Comparison of ENCODE assay signal across 24 cellular contexts in the genomic region with DNA sequence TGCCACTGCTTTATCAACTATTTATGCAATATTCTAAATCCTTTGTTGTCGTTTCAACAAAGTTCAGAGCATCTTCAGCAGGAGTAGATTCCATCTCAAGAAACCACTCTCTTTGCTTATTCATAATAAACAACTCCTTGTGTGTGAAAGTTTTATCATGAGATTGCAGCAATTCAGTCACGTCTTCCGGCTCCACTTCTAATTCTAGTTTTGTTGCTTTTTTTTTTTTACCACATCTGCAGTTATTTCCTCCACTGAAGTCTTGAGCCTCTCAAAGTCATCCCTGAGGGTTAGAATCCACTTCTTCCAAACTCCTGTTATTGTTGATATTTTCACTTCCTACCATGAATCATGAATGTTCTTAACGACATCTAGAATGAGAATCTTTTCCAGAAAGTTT. TPM values are rescaled to one million over a fixed set of nuclear protein-coding genes. Genes with fewer than 3 reads are reported as not detected.
A peak's percentile ranks its signal among the peaks of the same experiment; 100 is the strongest.
DNase-seq lines count a peak whose midpoint lies in the region; ATAC-seq and TF ChIP-seq lines count a peak whose summit lies in the region.
"Had no signal": no experiment of that assay in that cellular context is flagged by ENCODE, and none has a peak within 500 bp of the region (broad histone marks: within the 10 kb centered on the region; RNA-seq: fewer than 3 reads in every experiment).

No MANE protein-coding gene starts in this region.

- H3K4me3 Mint-ChIP-seq in activated CD4-positive, alpha-beta T cell treated with anti-CD3 and anti-CD28 coated beads, Interleukin-2, amount 10 ng/mL, durations not matched to agents 7 days and 5 days: no peak overlapping the region
- H3K4me3 Mint-ChIP-seq in progenitor cell of endocrine pancreas (ENCODE audit: low read depth): peak overlapping the region; percentile 10
- no peak overlapping the region for H3K4me3 Mint-ChIP-seq in activated CD8-positive, alpha-beta T cell treated with anti-CD3 and anti-CD28 coated beads for 36 hours
- H3K4me3 Mint-ChIP-seq: CD8-positive, alpha-beta T cell had no signal

- H3K9me3 ChIP-seq in Panc1 (ENCODE audit: control insufficient read depth, insufficient read depth, low read depth, low read length): peaks cover 18% of the 10 kb centered on the region; the same call in 1 of the 2 replicates
- H3K9me3 ChIP-seq: Caco-2, SJCRH30 had no signal

- CTCF ChIA-PET in activated CD4-positive, alpha-beta T cell treated with anti-CD3 and anti-CD28 coated beads, Interleukin-2, amount 10 ng/mL, durations not matched to agents 7 days and 5 days (lab: Charles Lee): interaction anchor here (1.0 to 1.2 kb wide), 2 partner anchors 18 to 19 kb away, joined by 3 to 4 read pairs; no protein-coding TSS in a partner anchor
- CTCF ChIA-PET in Panc1 (lab: Charles Lee): no interaction called here
- CTCF ChIA-PET in activated CD8-positive, alpha-beta T cell treated with anti-CD3 and anti-CD28 coated beads for 36 hours (lab: Charles Lee): no interaction called here

- POLR2A ChIA-PET in activated CD4-positive, alpha-beta T cell treated with anti-CD3 and anti-CD28 coated beads, Interleukin-2, amount 10 ng/mL, durations not matched to agents 7 days and 5 days (lab: Charles Lee): no interaction called here
- POLR2A ChIA-PET in Panc1 (lab: Charles Lee): no interaction called here
- POLR2A ChIA-PET in activated CD8-positive, alpha-beta T cell treated with anti-CD3 and anti-CD28 coated beads for 36 hours (lab: Charles Lee): no interaction called here

- peaks cover 2% of the 10 kb centered on the region for H3K36me3 Mint-ChIP-seq in activated CD4-positive, alpha-beta T cell treated with anti-CD3 and anti-CD28 coated beads, Interleukin-2, amount 10 ng/mL, durations not matched to agents 7 days and 5 days (ENCODE audit: low read depth)
- H3K36me3 Mint-ChIP-seq in progenitor cell of endocrine pancreas (ENCODE audit: insufficient read depth): no peaks in the 10 kb centered on the region
- no peaks in the 10 kb centered on the region for H3K36me3 Mint-ChIP-seq in activated CD8-positive, alpha-beta T cell treated with anti-CD3 and anti-CD28 coated beads for 36 hours (ENCODE audit: low read depth)
- H3K36me3 Mint-ChIP-seq: CD8-positive, alpha-beta T cell had no signal

- H3K4me1 ChIP-seq in Panc1 (ENCODE audit: control insufficient read depth, insufficient read depth, low read length): peaks cover 39% of the 10 kb centered on the region

- no peaks in the 10 kb centered on the region for H3K27me3 ChIP-seq in Panc1 (ENCODE audit: control insufficient read depth, insufficient read depth, low read length)
- H3K27me3 ChIP-seq: SJCRH30 had no signal

- no peaks in the 10 kb centered on the region for H3K27me3 Mint-ChIP-seq in activated CD4-positive, alpha-beta T cell treated with anti-CD3 and anti-CD28 coated beads, Interleukin-2, amount 10 ng/mL, durations not matched to agents 7 days and 5 days
- H3K27me3 Mint-ChIP-seq in progenitor cell of endocrine pancreas: no peaks in the 10 kb centered on the region
- no peaks in the 10 kb centered on the region for H3K27me3 Mint-ChIP-seq in activated CD8-positive, alpha-beta T cell treated with anti-CD3 and anti-CD28 coated beads for 36 hours

- no peak for DNase-seq in activated CD4-positive, alpha-beta T cell treated with anti-CD3 and anti-CD28 coated beads, Interleukin-2, amount 10 ng/mL, durations not matched to agents 7 days and 5 days
- no peak for DNase-seq in activated CD4-positive, alpha-beta T cell treated with anti-CD3 and anti-CD28 coated beads, Interleukin-2, amount 50 U/mL, for 4 hours
- DNase-seq in Panc1 (ENCODE audit: low read depth, low spot score): no peak
- peak; percentile 12 for DNase-seq in foreskin melanocyte
- no peak for DNase-seq in progenitor cell of endocrine pancreas (ENCODE audit: low spot score, unreplicated experiment)
- DNase-seq in UCSD-AML1 (lab: John Stamatoyannopoulos, UW; ENCODE audit: unreplicated experiment): no peak
- no peak for DNase-seq in activated CD8-positive, alpha-beta T cell treated with anti-CD3 and anti-CD28 coated beads for 36 hours
- DNase-seq: C1 segment of cervical spinal cord; Caco-2; CD8-positive, alpha-beta T cell; EL; GDM1; Kasumi-1; NCI-H2029; NCI-H446; NCI-H524 treated with DMSO at 0.1 percent for 48 hours; NCI-H774; PC-3; SJCRH30 had no signal

- H3K4me3 ChIP-seq in Panc1 (ENCODE audit: low read depth in 2 of 2, low read length in 2 of 2): no peak overlapping the region
- H3K4me3 ChIP-seq: GM12878, SJCRH30 had no signal

- in situ Hi-C loops in Panc1 (cut with HindIII; ENCODE audit: low pct_unique_long_range_greater_than_20kb, low sequenced_read_pairs): no loop called here

- no peaks in the 10 kb centered on the region for H3K9me3 Mint-ChIP-seq in activated CD4-positive, alpha-beta T cell treated with anti-CD3 and anti-CD28 coated beads, Interleukin-2, amount 10 ng/mL, durations not matched to agents 7 days and 5 days
- H3K9me3 Mint-ChIP-seq in progenitor cell of endocrine pancreas (ENCODE audit: low read depth): peaks cover 4% of the 10 kb centered on the region
- H3K9me3 Mint-ChIP-seq in activated CD8-positive, alpha-beta T cell treated with anti-CD3 and anti-CD28 coated beads for 36 hours: no peaks in the 10 kb centered on the region
- H3K9me3 Mint-ChIP-seq: CD8-positive, alpha-beta T cell had no signal

- BruUV-seq in Panc1 (replicated peaks; lab: Mats Ljungman, UMichigan): no TSS peak

- ATAC-seq in Panc1 (no peak), GM21529 (IDR thresholded peaks at IDR 0.05; ENCODE audit: unreplicated experiment) (no peak)
- ATAC-seq in activated CD8-positive, alpha-beta T cell treated with anti-CD3 and anti-CD28 coated beads for 36 hours: no peak
- ATAC-seq: CD8-positive, alpha-beta T cell; GM12878; HCT116; PC-3; Right ventricle myocardium inferior; SK-N-SH treated with all-trans-retinoic acid at 6 μM for 48 hours had no signal

- H3K27ac ChIP-seq in Panc1 (ENCODE audit: low read length): peak overlapping the region; percentile 99
- H3K27ac ChIP-seq: SJCRH30 had no signal

- TF ChIP-seq CTCF in Panc1 (IDR thresholded peaks at IDR 0.05): no peak
- TF ChIP-seq CTCF in progenitor cell of endocrine pancreas (IDR thresholded peaks at IDR 0.05; ENCODE audit: unreplicated experiment): no peak
- no peak for TF ChIP-seq CTCF in activated CD8-positive, alpha-beta T cell treated with anti-CD3 and anti-CD28 coated beads for 36 hours (IDR thresholded peaks at IDR 0.05)

- intact Hi-C loops in Panc1 (cut with micrococcal nuclease; ENCODE audit: unreplicated experiment): no loop called here
- intact Hi-C loops in activated CD8-positive, alpha-beta T cell treated with anti-CD3 and anti-CD28 coated beads for 36 hours (cut with micrococcal nuclease): no loop called here

- H3K27ac Mint-ChIP-seq in activated CD4-positive, alpha-beta T cell treated with anti-CD3 and anti-CD28 coated beads, Interleukin-2, amount 10 ng/mL, durations not matched to agents 7 days and 5 days: peak overlapping the region; percentile 2
- no peak overlapping the region for H3K27ac Mint-ChIP-seq in progenitor cell of endocrine pancreas
- H3K27ac Mint-ChIP-seq in activated CD8-positive, alpha-beta T cell treated with anti-CD3 and anti-CD28 coated beads for 36 hours: no peak overlapping the region
- H3K27ac Mint-ChIP-seq: CD8-positive, alpha-beta T cell had no signal

- H3K36me3 ChIP-seq in Panc1 (ENCODE audit: control insufficient read depth, insufficient read depth, low read length): no peaks in the 10 kb centered on the region
- H3K36me3 ChIP-seq: SJCRH30 had no signal

- peaks cover 8% of the 10 kb centered on the region for H3K4me1 Mint-ChIP-seq in activated CD4-positive, alpha-beta T cell treated with anti-CD3 and anti-CD28 coated beads, Interleukin-2, amount 10 ng/mL, durations not matched to agents 7 days and 5 days
- H3K4me1 Mint-ChIP-seq in progenitor cell of endocrine pancreas (ENCODE audit: low read depth): peaks cover 55% of the 10 kb centered on the region
- peaks cover 4% of the 10 kb centered on the region for H3K4me1 Mint-ChIP-seq in activated CD8-positive, alpha-beta T cell treated with anti-CD3 and anti-CD28 coated beads for 36 hours (ENCODE audit: low read depth)

RNA-seq across cellular contexts. Expression of a gene that starts 14.8 kb away (rescaled TPM):
- total RNA-seq in activated CD4-positive, alpha-beta T cell treated with anti-CD3 and anti-CD28 coated beads, Interleukin-2, amount 10 ng/mL, durations not matched to agents 7 days and 5 days: 10 to 100 TPM; 15.2 to 19.7 TPM
- 132 TPM for total RNA-seq in Panc1 (2021; ENCODE audit: unreplicated experiment)
- 62.0 TPM for polyA plus RNA-seq in Panc1 (2012; ENCODE audit: insufficient read length)
- total RNA-seq in progenitor cell of endocrine pancreas: 43.9 and 48.9 TPM in 2 replicates
- 10 to 100 TPM; 28.1 to 29.7 TPM for total RNA-seq in activated CD8-positive, alpha-beta T cell treated with anti-CD3 and anti-CD28 coated beads for 36 hours
